In genomic region chr9:1604942-1605560, GRCh38 we compare ENCODE assay signal across 8 cellular contexts.
DNase-seq lines count a peak whose midpoint lies in the region; ATAC-seq, FAIRE-seq and TF ChIP-seq lines count a peak whose summit lies in the region.

No MANE protein-coding gene starts in this region.

- TF ChIP-seq CTCF in HEK293 (tag by site-specific recombination; IDR thresholded peaks at IDR 0.05) (no peak), astrocyte of the spinal cord (IDR thresholded peaks at IDR 0.05; ENCODE audit: low read depth, low read length) (peak; percentile 20), pancreas (IDR thresholded peaks at IDR 0.05) (peak in 3 of 4 donors; percentile 16 to 29 (median 22))

- in situ Hi-C loops in astrocyte of the spinal cord (cut with HindIII; ENCODE audit: low sequenced_read_pairs) = no loop called here

- 49 to 59% methylated on average over 5 of the region's 5 CpGs for WGBS in pancreas, 2 donors

- no peak for FAIRE-seq in pancreas (lab: Jason Lieb, UNC)

- H3K9me3 ChIP-seq in HEK293 (ENCODE audit: control insufficient read depth, insufficient read depth, low read depth, low read length) (no peaks in the 10 kb centered on the region), pancreas (no peaks in the 10 kb centered on the region)

- H3K27ac ChIP-seq in HEK293 (ENCODE audit: extremely low read depth, low read depth, low read length) = no peak overlapping the region
- H3K27ac ChIP-seq in pancreas = no peak overlapping the region

- DNase-seq in NCI-H1436 (lab: John Stamatoyannopoulos, UW) (peak; percentile 33), NCI-H1436 treated with DMSO at 0.1 percent for 48 hours (lab: John Stamatoyannopoulos, UW) (no peak), NCI-H128 (lab: John Stamatoyannopoulos, UW; ENCODE audit: unreplicated experiment) (peak; percentile 13), astrocyte of the spinal cord (ENCODE audit: low read depth, low spot score) (no peak), pancreas (no peak), NCI-H2227 treated with DMSO at 0.1 percent for 48 hours (lab: John Stamatoyannopoulos, UW) (no peak), hepatic stellate cell (ENCODE audit: low spot score) (no peak)

- no peak overlapping the region for H3K4me3 ChIP-seq in HEK293 (ENCODE audit: low read depth, low read length)
- no peak overlapping the region for H3K4me3 ChIP-seq in astrocyte of the spinal cord (ENCODE audit: low read depth, low read length)
- H3K4me3 ChIP-seq in pancreas = no peak overlapping the region

- CTCF ChIA-PET in HEK293 (lab: Yijun Ruan, JAX) = interaction anchor here (0.6 to 2.3 kb wide), 14 partner anchors 15 to 1006 kb away, joined by 3 to 9 read pairs (median 3); no protein-coding TSS in a partner anchor

- H3K27me3 ChIP-seq in pancreas = peaks cover 0 to 8% (median 0%) of the 10 kb centered on the region in 4 donors

- H3K36me3 ChIP-seq in HEK293 (ENCODE audit: control insufficient read depth in 2 of 2, insufficient read depth in 1 of 2, low read length in 2 of 2) (no peaks in the 10 kb centered on the region), pancreas (no peaks in the 10 kb centered on the region)

- intact Hi-C loops in pancreas (cut with DNase I) = no loop called here

- H3K4me1 ChIP-seq in HEK293 (ENCODE audit: control insufficient read depth, insufficient read depth, low read length) = no peaks in the 10 kb centered on the region
- no peaks in the 10 kb centered on the region for H3K4me1 ChIP-seq in pancreas

- ATAC-seq in pancreas = peak in 1 of 4 donors; percentile 56

- POLR2A ChIA-PET in HEK293 (lab: Yijun Ruan, JAX) = no interaction called here

TF ChIP-seq in HEK293, 187 proteins besides CTCF, POLR2A, EP300 and RAD21:
- TF ChIP-seq ZNF2 (tag by site-specific recombination; IDR thresholded peaks at IDR 0.05) (peak; percentile 69; the same call in 1 of the 2 replicates), ZBTB17 (tag by site-specific recombination; IDR thresholded peaks at IDR 0.05) (no peak), ZNF302 (tag by site-specific recombination; IDR thresholded peaks at IDR 0.05; ENCODE audit: low read depth) (no peak), ZNF623 (tag by site-specific recombination; IDR thresholded peaks at IDR 0.05) (no peak), GLI4 (tag by site-specific recombination; IDR thresholded peaks at IDR 0.05) (no peak), MZF1 (tag by site-specific recombination; IDR thresholded peaks at IDR 0.05; ENCODE audit: borderline replicate concordance) (no peak), ZNF654 (tag by site-specific recombination; IDR thresholded peaks at IDR 0.05; ENCODE audit: low read depth) (peak; percentile 55), ZNF571 (tag by site-specific recombination; IDR thresholded peaks at IDR 0.05) (no peak), ZNF626 (tag by site-specific recombination; IDR thresholded peaks at IDR 0.05) (no peak), ZNF26 (tag by site-specific recombination; IDR thresholded peaks at IDR 0.05) (no peak), ZNF354C (tag by site-specific recombination; IDR thresholded peaks at IDR 0.05; ENCODE audit: borderline replicate concordance, low read depth) (no peak)
- TF ChIP-seq, protein P1, sequence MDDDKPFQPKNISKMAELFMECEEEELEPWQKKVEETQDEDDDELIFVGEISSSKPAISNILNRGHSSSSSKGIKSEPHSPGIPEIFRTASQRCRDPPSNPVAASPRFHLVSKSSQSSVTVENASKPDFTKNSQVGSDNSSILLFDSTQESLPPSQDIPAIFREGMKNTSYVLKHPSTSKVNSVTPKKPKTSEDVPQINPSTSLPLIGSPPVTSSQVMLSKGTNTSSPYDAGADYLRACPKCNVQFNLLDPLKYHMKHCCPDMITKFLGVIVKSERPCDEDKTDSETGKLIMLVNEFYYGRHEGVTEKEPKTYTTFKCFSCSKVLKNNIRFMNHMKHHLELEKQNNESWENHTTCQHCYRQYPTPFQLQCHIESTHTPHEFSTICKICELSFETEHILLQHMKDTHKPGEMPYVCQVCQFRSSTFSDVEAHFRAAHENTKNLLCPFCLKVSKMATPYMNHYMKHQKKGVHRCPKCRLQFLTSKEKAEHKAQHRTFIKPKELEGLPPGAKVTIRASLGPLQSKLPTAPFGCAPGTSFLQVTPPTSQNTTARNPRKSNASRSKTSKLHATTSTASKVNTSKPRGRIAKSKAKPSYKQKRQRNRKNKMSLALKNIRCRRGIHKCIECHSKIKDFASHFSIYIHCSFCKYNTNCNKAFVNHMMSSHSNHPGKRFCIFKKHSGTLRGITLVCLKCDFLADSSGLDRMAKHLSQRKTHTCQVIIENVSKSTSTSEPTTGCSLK (tag by site-specific recombination; IDR thresholded peaks at IDR 0.05) = no peak
- TF ChIP-seq, protein P2, sequence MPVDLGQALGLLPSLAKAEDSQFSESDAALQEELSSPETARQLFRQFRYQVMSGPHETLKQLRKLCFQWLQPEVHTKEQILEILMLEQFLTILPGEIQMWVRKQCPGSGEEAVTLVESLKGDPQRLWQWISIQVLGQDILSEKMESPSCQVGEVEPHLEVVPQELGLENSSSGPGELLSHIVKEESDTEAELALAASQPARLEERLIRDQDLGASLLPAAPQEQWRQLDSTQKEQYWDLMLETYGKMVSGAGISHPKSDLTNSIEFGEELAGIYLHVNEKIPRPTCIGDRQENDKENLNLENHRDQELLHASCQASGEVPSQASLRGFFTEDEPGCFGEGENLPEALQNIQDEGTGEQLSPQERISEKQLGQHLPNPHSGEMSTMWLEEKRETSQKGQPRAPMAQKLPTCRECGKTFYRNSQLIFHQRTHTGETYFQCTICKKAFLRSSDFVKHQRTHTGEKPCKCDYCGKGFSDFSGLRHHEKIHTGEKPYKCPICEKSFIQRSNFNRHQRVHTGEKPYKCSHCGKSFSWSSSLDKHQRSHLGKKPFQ (tag by site-specific recombination; IDR thresholded peaks at IDR 0.05) = no peak
- TF ChIP-seq, protein P3, sequence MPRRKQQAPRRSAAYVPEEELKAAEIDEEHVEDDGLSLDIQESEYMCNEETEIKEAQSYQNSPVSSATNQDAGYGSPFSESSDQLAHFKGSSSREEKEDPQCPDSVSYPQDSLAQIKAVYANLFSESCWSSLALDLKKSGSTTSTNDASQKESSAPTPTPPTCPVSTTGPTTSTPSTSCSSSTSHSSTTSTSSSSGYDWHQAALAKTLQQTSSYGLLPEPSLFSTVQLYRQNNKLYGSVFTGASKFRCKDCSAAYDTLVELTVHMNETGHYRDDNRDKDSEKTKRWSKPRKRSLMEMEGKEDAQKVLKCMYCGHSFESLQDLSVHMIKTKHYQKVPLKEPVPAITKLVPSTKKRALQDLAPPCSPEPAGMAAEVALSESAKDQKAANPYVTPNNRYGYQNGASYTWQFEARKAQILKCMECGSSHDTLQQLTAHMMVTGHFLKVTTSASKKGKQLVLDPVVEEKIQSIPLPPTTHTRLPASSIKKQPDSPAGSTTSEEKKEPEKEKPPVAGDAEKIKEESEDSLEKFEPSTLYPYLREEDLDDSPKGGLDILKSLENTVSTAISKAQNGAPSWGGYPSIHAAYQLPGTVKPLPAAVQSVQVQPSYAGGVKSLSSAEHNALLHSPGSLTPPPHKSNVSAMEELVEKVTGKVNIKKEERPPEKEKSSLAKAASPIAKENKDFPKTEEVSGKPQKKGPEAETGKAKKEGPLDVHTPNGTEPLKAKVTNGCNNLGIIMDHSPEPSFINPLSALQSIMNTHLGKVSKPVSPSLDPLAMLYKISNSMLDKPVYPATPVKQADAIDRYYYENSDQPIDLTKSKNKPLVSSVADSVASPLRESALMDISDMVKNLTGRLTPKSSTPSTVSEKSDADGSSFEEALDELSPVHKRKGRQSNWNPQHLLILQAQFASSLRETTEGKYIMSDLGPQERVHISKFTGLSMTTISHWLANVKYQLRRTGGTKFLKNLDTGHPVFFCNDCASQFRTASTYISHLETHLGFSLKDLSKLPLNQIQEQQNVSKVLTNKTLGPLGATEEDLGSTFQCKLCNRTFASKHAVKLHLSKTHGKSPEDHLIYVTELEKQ (tag by site-specific recombination; IDR thresholded peaks at IDR 0.05; ENCODE audit: borderline replicate concordance) = no peak

Comparison
In these comparisons a context has a peak if more than half of its experiments do, and no peak if none do; other contexts are left out.
1. DNase-seq: peak in NCI-H1436 (single experiment) and NCI-H128 (single experiment); none in NCI-H1436 treated with DMSO at 0.1 percent for 48 hours (single experiment), astrocyte of the spinal cord (single experiment), pancreas (0 of 6), NCI-H2227 treated with DMSO at 0.1 percent for 48 hours (single experiment) and hepatic stellate cell (single experiment).